17 cellular contexts compared by ENCODE assay signal in the genomic region with DNA sequence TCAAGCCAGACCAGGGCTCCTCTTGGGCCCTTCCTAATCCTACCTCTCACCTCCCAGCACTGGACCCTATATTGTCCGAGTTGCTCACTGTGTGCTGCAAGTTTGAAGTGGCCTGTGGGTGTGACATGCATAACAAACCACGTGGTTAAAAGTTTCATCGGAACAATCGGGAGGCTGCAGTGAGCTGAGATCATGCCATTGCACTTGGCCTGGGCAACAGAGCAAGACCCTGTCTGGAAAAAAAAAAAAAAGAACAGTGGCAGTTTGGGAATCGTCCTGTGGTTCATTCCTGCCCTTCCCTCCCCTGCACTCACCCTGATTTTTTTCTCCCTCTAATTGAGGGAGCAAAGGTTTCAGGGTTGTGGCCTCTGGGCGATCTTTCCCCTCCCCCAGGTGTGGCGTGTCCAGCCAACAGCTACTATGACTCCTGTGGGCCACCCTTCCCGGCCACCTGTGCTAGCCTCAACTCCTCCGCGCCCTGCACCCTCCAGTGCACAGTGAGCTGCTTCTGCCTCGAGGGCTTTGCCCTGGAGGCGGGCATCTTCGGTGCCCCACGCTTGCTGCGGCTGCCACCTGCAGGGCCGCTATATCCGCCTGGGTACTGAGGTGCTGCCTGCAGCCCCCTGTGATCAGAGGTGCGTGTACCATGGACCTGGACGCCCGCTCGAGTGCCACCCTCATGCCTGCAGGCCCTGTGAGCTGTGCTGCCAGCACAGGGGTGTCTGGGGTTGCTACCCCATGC. TPM values are rescaled to one million over a fixed set of nuclear protein-coding genes. Genes with fewer than 3 reads are reported as not detected.
"Had no signal": no experiment of that assay in that cellular context is flagged by ENCODE, and none has a peak within 500 bp of the region (broad histone marks: within the 10 kb centered on the region; RNA-seq: fewer than 3 reads in every experiment).

No MANE protein-coding gene starts in this region.

- ATAC-seq: activated CD8-positive, alpha-beta memory T cell treated with anti-CD3 and anti-CD28 coated beads, Interleukin-2, amount 10 ng/mL, durations not matched to agents 7 days and 5 days; activated naive CD8-positive, alpha-beta T cell treated with anti-CD3 and anti-CD28 coated beads, Interleukin-2, amount 50 U/mL, for 24 hours; stimulated activated naive CD8-positive, alpha-beta T cell treated with anti-CD3 and anti-CD28 coated beads, Interleukin-15, amount 100 ng/mL, for 72 hours; T-cell had no signal

- H3K4me3 ChIP-seq: cardiac muscle cell had no signal

- H3K27ac ChIP-seq: cardiac muscle cell had no signal

- H3K27me3 Mint-ChIP-seq: activated CD8-positive, alpha-beta memory T cell treated with anti-CD3 and anti-CD28 coated beads, Interleukin-2, amount 10 ng/mL, durations not matched to agents 7 days and 5 days; activated naive CD8-positive, alpha-beta T cell treated with anti-CD3 and anti-CD28 coated beads, Interleukin-2, amount 50 U/mL, for 24 hours; stimulated activated naive CD8-positive, alpha-beta T cell treated with anti-CD3 and anti-CD28 coated beads, Interleukin-15, amount 100 ng/mL, for 72 hours had no signal

- H3K4me1 Mint-ChIP-seq: activated CD8-positive, alpha-beta memory T cell treated with anti-CD3 and anti-CD28 coated beads, Interleukin-2, amount 10 ng/mL, durations not matched to agents 7 days and 5 days; activated naive CD8-positive, alpha-beta T cell treated with anti-CD3 and anti-CD28 coated beads, Interleukin-2, amount 50 U/mL, for 24 hours; nephron; stimulated activated naive CD8-positive, alpha-beta T cell treated with anti-CD3 and anti-CD28 coated beads, Interleukin-15, amount 100 ng/mL, for 72 hours; T-cell had no signal

- H3K9me3 Mint-ChIP-seq: activated naive CD4-positive, alpha-beta T cell treated with anti-CD3 and anti-CD28 coated beads for 36 hours; activated naive CD8-positive, alpha-beta T cell treated with anti-CD3 and anti-CD28 coated beads, Interleukin-2, amount 50 U/mL, for 24 hours; activated T-helper 2 cell treated with anti-CD3 and anti-CD28 coated beads, Interferon-gamma antibody, Interleukin-2, Interleukin-4, amounts not matched to agents 10 μg/mL and 5 μg/mL and 100 μg/mL, durations not matched to agents 14 hours and 24 hours and 36 hours; nephron; stimulated activated naive CD8-positive, alpha-beta T cell treated with anti-CD3 and anti-CD28 coated beads, Interleukin-15, amount 100 ng/mL, for 72 hours; T-cell had no signal

- H3K4me3 Mint-ChIP-seq: activated CD8-positive, alpha-beta memory T cell treated with anti-CD3 and anti-CD28 coated beads, Interleukin-2, amount 10 ng/mL, durations not matched to agents 7 days and 5 days; activated naive CD4-positive, alpha-beta T cell treated with anti-CD3 and anti-CD28 coated beads for 36 hours; activated naive CD8-positive, alpha-beta T cell treated with anti-CD3 and anti-CD28 coated beads, Interleukin-2, amount 50 U/mL, for 24 hours; nephron; stimulated activated naive CD8-positive, alpha-beta T cell treated with anti-CD3 and anti-CD28 coated beads, Interleukin-15, amount 100 ng/mL, for 72 hours; T-cell had no signal

- H3K27me3 ChIP-seq: cardiac muscle cell had no signal

- DNase-seq: activated CD4-positive, alpha-beta T cell treated with anti-CD3 and anti-CD28 coated beads for 1 hour; activated CD4-positive, alpha-beta T cell treated with anti-CD3 and anti-CD28 coated beads, Interleukin-2, amount 50 U/mL, for 48 hours; activated CD8-positive, alpha-beta memory T cell treated with anti-CD3 and anti-CD28 coated beads, Interleukin-2, amount 10 ng/mL, durations not matched to agents 7 days and 5 days; activated naive CD4-positive, alpha-beta T cell treated with anti-CD3 and anti-CD28 coated beads for 36 hours; activated naive CD8-positive, alpha-beta T cell treated with anti-CD3 and anti-CD28 coated beads, Interleukin-2, amount 50 U/mL, for 24 hours; activated T-cell treated with anti-CD3 and anti-CD28 coated beads, Interleukin-2, amount 50 U/mL, for 1 hour; hippocampal formation; kidney; occipital lobe; right cardiac atrium; stimulated activated naive CD8-positive, alpha-beta T cell treated with anti-CD3 and anti-CD28 coated beads, Interleukin-15, amount 100 ng/mL, for 72 hours; T-cell; T1000 had no signal

- H3K27ac Mint-ChIP-seq: activated CD8-positive, alpha-beta memory T cell treated with anti-CD3 and anti-CD28 coated beads, Interleukin-2, amount 10 ng/mL, durations not matched to agents 7 days and 5 days; activated naive CD4-positive, alpha-beta T cell treated with anti-CD3 and anti-CD28 coated beads for 36 hours; activated naive CD8-positive, alpha-beta T cell treated with anti-CD3 and anti-CD28 coated beads, Interleukin-2, amount 50 U/mL, for 24 hours; activated T-helper 2 cell treated with anti-CD3 and anti-CD28 coated beads, Interferon-gamma antibody, Interleukin-2, Interleukin-4, amounts not matched to agents 10 μg/mL and 5 μg/mL and 100 μg/mL, durations not matched to agents 14 hours and 24 hours and 36 hours; nephron; progenitor cell of endocrine pancreas; stimulated activated naive CD8-positive, alpha-beta T cell treated with anti-CD3 and anti-CD28 coated beads, Interleukin-15, amount 100 ng/mL, for 72 hours; T-cell had no signal

- H3K36me3 ChIP-seq: cardiac muscle cell had no signal

- H3K36me3 Mint-ChIP-seq: activated CD8-positive, alpha-beta memory T cell treated with anti-CD3 and anti-CD28 coated beads, Interleukin-2, amount 10 ng/mL, durations not matched to agents 7 days and 5 days; T-cell had no signal

RNA-seq across cellular contexts. Expression of gene FXYD3, which starts 16.3 kb away (rescaled TPM):
- total RNA-seq: activated CD8-positive, alpha-beta memory T cell treated with anti-CD3 and anti-CD28 coated beads, Interleukin-2, amount 10 ng/mL, durations not matched to agents 7 days and 5 days; activated naive CD4-positive, alpha-beta T cell treated with anti-CD3 and anti-CD28 coated beads for 36 hours; activated T-helper 2 cell treated with anti-CD3 and anti-CD28 coated beads, Interferon-gamma antibody, Interleukin-2, Interleukin-4, amounts not matched to agents 10 μg/mL and 5 μg/mL and 100 μg/mL, durations not matched to agents 14 hours and 24 hours and 36 hours; cardiac muscle cell; occipital lobe had no signal

RNA-seq across cellular contexts. Expression of gene LGI4, which starts 35.5 kb away (rescaled TPM):
- total RNA-seq: activated CD8-positive, alpha-beta memory T cell treated with anti-CD3 and anti-CD28 coated beads, Interleukin-2, amount 10 ng/mL, durations not matched to agents 7 days and 5 days; progenitor cell of endocrine pancreas had no signal

RNA-seq across cellular contexts. Expression of gene FXYD1, which starts 39.3 kb away (rescaled TPM):
- total RNA-seq: occipital lobe, progenitor cell of endocrine pancreas had no signal

RNA-seq across cellular contexts. Expression of gene FXYD7, which starts 43.7 kb away (rescaled TPM):
- total RNA-seq: activated T-helper 2 cell treated with anti-CD3 and anti-CD28 coated beads, Interferon-gamma antibody, Interleukin-2, Interleukin-4, amounts not matched to agents 10 μg/mL and 5 μg/mL and 100 μg/mL, durations not matched to agents 14 hours and 24 hours and 36 hours; progenitor cell of endocrine pancreas had no signal

RNA-seq across cellular contexts. Expression of gene FXYD5, which starts 55.2 kb away (rescaled TPM):
- total RNA-seq: occipital lobe had no signal
